14 cellular contexts compared by ENCODE assay signal in the genomic region with DNA sequence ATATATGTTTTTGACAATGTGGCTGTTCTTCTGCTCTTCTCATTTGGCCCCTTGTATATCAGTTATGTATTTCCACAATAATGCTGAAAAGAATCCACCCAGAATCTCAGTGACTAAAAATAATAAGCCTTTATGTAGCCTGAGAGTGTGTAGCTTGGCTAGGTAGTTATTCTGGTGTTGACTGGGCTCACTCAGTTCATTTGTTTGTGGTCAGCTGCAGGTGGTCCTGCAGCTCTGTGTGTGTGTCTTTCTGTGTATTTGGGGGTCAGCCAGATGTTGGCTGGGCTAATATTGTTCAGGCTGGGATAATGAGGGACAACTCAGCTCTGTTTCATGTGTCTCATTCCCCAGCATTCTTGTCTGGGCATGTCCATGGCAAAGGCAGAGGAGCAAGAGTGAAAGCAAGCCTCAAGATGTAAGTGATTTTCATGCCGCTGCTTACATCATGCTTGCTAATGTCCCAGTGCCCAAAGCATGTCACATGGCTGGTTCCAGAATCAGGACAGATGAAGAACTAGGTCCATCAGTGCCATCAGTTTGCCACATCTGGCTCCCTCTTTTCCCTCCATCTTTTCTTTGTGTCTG.
DNase-seq lines count a peak whose midpoint lies in the region; ATAC-seq, FAIRE-seq and TF ChIP-seq lines count a peak whose summit lies in the region.
"Had no signal": no experiment of that assay in that cellular context is flagged by ENCODE, and none has a peak within 500 bp of the region (broad histone marks: within the 10 kb centered on the region; RNA-seq: fewer than 3 reads in every experiment).

No MANE protein-coding gene starts in this region.

- H3K4me1 ChIP-seq in mammary epithelial cell (ENCODE audit: insufficient read depth, low read length) = peaks cover 12% of the 10 kb centered on the region
- no peaks in the 10 kb centered on the region for H3K4me1 ChIP-seq in small intestine (ENCODE audit: control insufficient read depth in 2 of 2, insufficient read depth in 1 of 2, low read depth in 1 of 2, low read length in 1 of 2)
- H3K4me1 ChIP-seq: BLaER1 had no signal

- DNase-seq in GM12892 (ENCODE audit: insufficient read length) = no peak
- peak; percentile 84 for DNase-seq in mammary epithelial cell
- DNase-seq in small intestine = no peak
- no peak for DNase-seq in NCI-H1930 (lab: John Stamatoyannopoulos, UW)
- no peak for DNase-seq in hypothalamus (lab: John Stamatoyannopoulos, UW)
- no peak for DNase-seq in stimulated activated CD8-positive, alpha-beta memory T cell treated with anti-CD3 and anti-CD28 coated beads, Interleukin-4, amount 100 ng/mL, for 48 hours
- DNase-seq: activated naive CD4-positive, alpha-beta T cell treated with Interleukin-2 at 50 U/mL for 16 hours; effector CD4-positive, alpha-beta T cell had no signal

- H3K9me3 ChIP-seq in mammary epithelial cell (replicated peaks; ENCODE audit: insufficient read depth, low read length) (no peaks in the 10 kb centered on the region), small intestine (ENCODE audit: control insufficient read depth, low read depth) (no peaks in the 10 kb centered on the region)
- H3K9me3 ChIP-seq: BLaER1 had no signal

- peak; percentile 53 for ATAC-seq in GM21619 (IDR thresholded peaks at IDR 0.05; ENCODE audit: unreplicated experiment)
- peak; percentile 59 for ATAC-seq in HG03520 (IDR thresholded peaks at IDR 0.05; ENCODE audit: unreplicated experiment)
- ATAC-seq: natural killer cell treated with Interleukin-12 subunit alpha and Interleukin-12 subunit beta and Interleukin-15 and Interleukin-18, amount 100 ng/mL, for 72 hours; Panc1; WTC11 had no signal

- no peaks in the 10 kb centered on the region for H3K27me3 ChIP-seq in mammary epithelial cell (ENCODE audit: insufficient read depth, low read length)
- no peaks in the 10 kb centered on the region for H3K27me3 ChIP-seq in small intestine (ENCODE audit: control insufficient read depth in 2 of 2, insufficient read depth in 2 of 2, low read length in 2 of 2)
- H3K27me3 ChIP-seq: BLaER1 had no signal

- in situ Hi-C loops in mammary epithelial cell (cut with MboI; ENCODE audit: low sequenced_read_pairs in 2 of 2) = no loop called here

- FAIRE-seq in GM12892 (lab: Jason Lieb, UNC) (peak; percentile 74), small intestine (lab: Jason Lieb, UNC) (no peak)

- CTCF ChIA-PET in mammary epithelial cell (lab: Charles Lee; ENCODE audit: low non-redundant PET) = no interaction called here

- H3K27ac ChIP-seq in mammary epithelial cell (ENCODE audit: insufficient read depth, low read depth, low read length) (peak overlapping the region; percentile 25), small intestine (ENCODE audit: low read depth in 1 of 2, low read length in 1 of 2) (no peak overlapping the region)
- H3K27ac ChIP-seq: BLaER1 had no signal

- intact Hi-C loops in mammary epithelial cell (cut with micrococcal nuclease) = no loop called here

- dilution Hi-C loops in mammary epithelial cell (cut with HindIII; ENCODE audit: low sequenced_read_pairs) = no loop called here

- no peaks in the 10 kb centered on the region for H4K20me1 ChIP-seq in mammary epithelial cell (ENCODE audit: insufficient read depth, low read length)
- H4K20me1 ChIP-seq: BLaER1 had no signal

- WGBS in mammary epithelial cell (ENCODE audit: low coverage, missing lambda C conversion rate) = 0% methylated on average over 1 of the region's 1 CpG
- WGBS in small intestine, 3 donors = 91 to 100% (median 96%) methylated on average over 1 of the region's 1 CpG

- no peak for TF ChIP-seq POLR2A in GM12892 (IDR thresholded peaks at IDR 0.05; ENCODE audit: low read depth, low read length)

- no peak for TF ChIP-seq CTCF in mammary epithelial cell (conservative IDR thresholded peaks at IDR 0.05 in 1 of 2, IDR thresholded peaks at IDR 0.05 in 1 of 2; ENCODE audit: extremely low read depth in 1 of 2, insufficient read depth in 1 of 2, low read depth in 1 of 2, low read length in 2 of 2)

- no peak overlapping the region for H3K9ac ChIP-seq in mammary epithelial cell (ENCODE audit: insufficient read depth, low read length)
- H3K9ac ChIP-seq: BLaER1 had no signal

- peak overlapping the region; percentile 76 for H2AFZ ChIP-seq in mammary epithelial cell (ENCODE audit: low read depth, low read length)

- peak overlapping the region; percentile 63 for H3K4me2 ChIP-seq in mammary epithelial cell (ENCODE audit: insufficient read depth, low read depth, low read length)
- H3K4me2 ChIP-seq: BLaER1 had no signal

- H3K36me3 ChIP-seq in mammary epithelial cell (ENCODE audit: insufficient read depth, low read length) (no peaks in the 10 kb centered on the region), small intestine (ENCODE audit: control insufficient read depth in 2 of 2, insufficient read depth in 2 of 2, low read length in 2 of 2) (no peaks in the 10 kb centered on the region)
- H3K36me3 ChIP-seq: BLaER1 had no signal

- H3K4me3 ChIP-seq in mammary epithelial cell (replicated peaks in 1 of 3; ENCODE audit: insufficient read depth in 1 of 3, low read depth in 2 of 3, low read length in 3 of 3) = no peak overlapping the region
- no peak overlapping the region for H3K4me3 ChIP-seq in small intestine (ENCODE audit: low read depth in 1 of 2, low read length in 2 of 2)
- H3K4me3 ChIP-seq: BLaER1 had no signal

- no peaks in the 10 kb centered on the region for H3K79me2 ChIP-seq in mammary epithelial cell (ENCODE audit: insufficient read depth, low read length)

- BruUV-seq in mammary epithelial cell (replicated peaks; lab: Mats Ljungman, UMichigan) = no TSS peak
